1 cellular context compared by ENCODE assay signal in genomic region chr17:67993998-67994361, GRCh38.
TF ChIP-seq lines count a peak whose summit lies in the region.

No MANE protein-coding gene starts in this region.

TF ChIP-seq in H1, 55 proteins besides CTCF, POLR2A, EP300 and RAD21:
- TF ChIP-seq HDAC6 (IDR thresholded peaks at IDR 0.05; ENCODE audit: low read depth, low read length): no peak
- no peak for TF ChIP-seq SP4 (IDR thresholded peaks at IDR 0.05; ENCODE audit: low read length)
- TF ChIP-seq MAX (IDR thresholded peaks at IDR 0.05): peak; percentile 65; the same call in 1 of the 2 replicates
- TF ChIP-seq KDM4A (IDR thresholded peaks at IDR 0.05; ENCODE audit: low read depth, low read length, severe bottlenecking): peak; percentile 76
- peak; percentile 43 for TF ChIP-seq TAF7 (optimal IDR thresholded peaks at IDR 0.05; ENCODE audit: borderline replicate concordance, low read depth, low read length)
- peak; percentile 77 for TF ChIP-seq KDM1A (IDR thresholded peaks at IDR 0.05; ENCODE audit: borderline replicate concordance, low read length)
- no peak for TF ChIP-seq CHD1 (IDR thresholded peaks at IDR 0.05; ENCODE audit: low read depth, low read length)
- peak in 1 of 2 experiments; percentile 34; a peak in 1 of 4 replicates for TF ChIP-seq HDAC2 (IDR thresholded peaks at IDR 0.05; ENCODE audit: borderline replicate concordance in 1 of 2, low read depth in 2 of 2, low read length in 2 of 2)
- 0 out of 2 replicates have a peak, but pooled peaks have one; percentile 25 for TF ChIP-seq E2F6 (IDR thresholded peaks at IDR 0.05)
